In the genomic region with DNA sequence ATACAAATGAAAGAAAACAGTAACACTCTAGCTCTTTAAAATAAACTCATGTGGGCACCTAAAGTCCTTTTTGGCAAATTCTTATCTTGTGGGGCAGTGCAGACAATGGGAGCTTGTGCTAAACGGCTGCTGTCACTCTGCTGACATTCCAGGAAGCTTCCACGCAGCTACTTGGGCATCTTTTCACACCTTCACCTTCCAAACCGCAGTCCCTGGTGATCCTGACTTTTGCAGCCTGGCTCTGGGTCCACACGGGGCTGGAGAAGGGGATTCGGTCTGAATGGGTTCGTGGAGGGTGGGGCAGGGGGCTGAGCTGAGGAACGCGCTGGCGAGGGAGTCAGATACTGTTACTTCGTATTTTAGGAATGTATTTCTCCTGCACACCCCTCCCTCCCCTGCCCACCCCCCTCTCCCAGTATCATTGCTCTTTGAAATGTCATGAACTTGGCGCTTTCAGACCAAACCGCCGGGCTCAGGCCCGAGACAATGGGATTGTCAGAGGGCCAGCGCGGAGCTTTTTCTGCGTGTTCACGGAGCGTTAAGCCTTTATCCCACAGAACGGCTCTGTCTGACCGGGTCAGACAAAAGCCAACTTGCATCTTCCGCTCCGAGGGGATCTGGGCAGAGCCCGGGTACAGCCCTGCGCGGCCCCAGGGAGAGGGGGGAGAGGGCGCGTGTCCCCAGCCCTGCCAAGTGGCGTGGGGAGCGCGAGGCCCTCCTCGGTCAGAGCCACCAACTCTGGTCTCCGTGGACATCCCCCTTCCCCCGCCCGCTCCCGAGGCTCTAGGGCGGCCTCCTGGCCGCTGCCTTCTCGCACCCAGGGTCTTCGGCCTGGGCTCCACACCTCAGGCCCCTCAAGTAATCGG, we compare ENCODE assay signal across 14 cellular contexts.
DNase-seq lines count a peak whose midpoint lies in the region; TF ChIP-seq lines count a peak whose summit lies in the region.
"Had no signal": no experiment of that assay in that cellular context is flagged by ENCODE, and none has a peak within 500 bp of the region (broad histone marks: within the 10 kb centered on the region; RNA-seq: fewer than 3 reads in every experiment).

No MANE protein-coding gene starts in this region.

- H2BK5ac ChIP-seq in mesenchymal stem cell (ENCODE audit: low read depth, low read length, poor library complexity, severe bottlenecking), result no peak overlapping the region

- H3K23ac ChIP-seq in mesenchymal stem cell (ENCODE audit: low read length in 2 of 2), result no peak overlapping the region

- H2BK15ac ChIP-seq in mesenchymal stem cell (ENCODE audit: low read depth, poor library complexity, severe bottlenecking), result no peak overlapping the region

- H2BK12ac ChIP-seq in mesenchymal stem cell (ENCODE audit: low read length in 2 of 2), result no peak overlapping the region

- DNase-seq in NCI-H1417 (lab: John Stamatoyannopoulos, UW) (peak in 2 of 3 experiments; percentile 31 to 53), NCI-H1417 treated with DMSO at 0.1 percent for 48 hours (lab: John Stamatoyannopoulos, UW) (no peak), cerebellum (ENCODE audit: low spot score) (peak; percentile 42), mesenchymal stem cell (no peak), NCI-H2227 (lab: John Stamatoyannopoulos, UW; ENCODE audit: unreplicated experiment) (no peak), NCI-H1048 (lab: John Stamatoyannopoulos, UW) (no peak), glutamatergic neuron (no peak)
- DNase-seq: 8988T; activated CD8-positive, alpha-beta T cell treated with anti-CD3 and anti-CD28 coated beads, Interleukin-2, amount 10 ng/mL, durations not matched to agents 7 days and 5 days; activated naive CD8-positive, alpha-beta T cell treated with anti-CD3 and anti-CD28 coated beads, Interleukin-2, amount 50 U/mL, for 24 hours; stimulated activated CD8-positive, alpha-beta memory T cell treated with anti-CD3 and anti-CD28 coated beads, Interleukin-4, amount 100 ng/mL, for 48 hours had no signal

- H4K8ac ChIP-seq in mesenchymal stem cell (ENCODE audit: low read length), result no peak overlapping the region

- no peaks in the 10 kb centered on the region for H3K9me3 ChIP-seq in mesenchymal stem cell (ENCODE audit: control insufficient read depth, low read length)
- H3K9me3 ChIP-seq in stomach smooth muscle (ENCODE audit: control insufficient read depth in 2 of 2, low read length in 2 of 2), result peaks cover 0 to under 1% of the 10 kb centered on the region in 2 donors
- H3K9me3 ChIP-seq: right lobe of liver had no signal

- TF ChIP-seq CTCF in glutamatergic neuron (IDR thresholded peaks at IDR 0.05; ENCODE audit: partially characterized antibody, unreplicated experiment), result no peak

- no peaks in the 10 kb centered on the region for H3K36me3 ChIP-seq in mesenchymal stem cell (ENCODE audit: control insufficient read depth in 1 of 2, insufficient read depth in 2 of 2, low read depth in 1 of 2, low read length in 2 of 2)
- H3K36me3 ChIP-seq in stomach smooth muscle (ENCODE audit: control insufficient read depth in 2 of 2, insufficient read depth in 2 of 2, low read length in 2 of 2), result no peaks in the 10 kb centered on the region
- H3K36me3 ChIP-seq: right lobe of liver had no signal

- no peaks in the 10 kb centered on the region for H3K79me1 ChIP-seq in mesenchymal stem cell (replicated peaks; ENCODE audit: low read length, poor library complexity, severe bottlenecking)

- peak overlapping the region; percentile 55 for H3K4me2 ChIP-seq in mesenchymal stem cell (ENCODE audit: low read length, poor library complexity, severe bottlenecking)

- 4% methylated on average over 39 of the region's 41 CpGs for WGBS in mesenchymal stem cell

- peak overlapping the region; percentile 49 to 66 for H3K4me3 ChIP-seq in mesenchymal stem cell (ENCODE audit: insufficient read depth in 1 of 2, low read depth in 1 of 2, low read length in 2 of 2)
- H3K4me3 ChIP-seq in stomach smooth muscle (ENCODE audit: low read length in 2 of 2), result peak overlapping the region; percentile 56 to 64

- H3K4me3 Mint-ChIP-seq in glutamatergic neuron (ENCODE audit: unreplicated experiment), result no peak overlapping the region
- H3K4me3 Mint-ChIP-seq: activated CD8-positive, alpha-beta T cell treated with anti-CD3 and anti-CD28 coated beads, Interleukin-2, amount 10 ng/mL, durations not matched to agents 7 days and 5 days had no signal

- H3K27me3 Mint-ChIP-seq in glutamatergic neuron (ENCODE audit: unreplicated experiment), result peaks cover 18% of the 10 kb centered on the region

- no peak overlapping the region for H2BK120ac ChIP-seq in mesenchymal stem cell (ENCODE audit: low read depth, low read length)

- H2AFZ ChIP-seq in mesenchymal stem cell (ENCODE audit: low read depth, low read length), result no peak overlapping the region

- H3K36me3 Mint-ChIP-seq in glutamatergic neuron (ENCODE audit: unreplicated experiment), result peaks cover 4% of the 10 kb centered on the region

- H3K14ac ChIP-seq in mesenchymal stem cell (ENCODE audit: low read length in 2 of 2), result no peak overlapping the region

- H3K4me1 ChIP-seq in mesenchymal stem cell (ENCODE audit: control insufficient read depth, insufficient read depth, low read depth, low read length) (peaks cover 27% of the 10 kb centered on the region), stomach smooth muscle (ENCODE audit: control insufficient read depth, insufficient read depth, low read length) (peaks cover 27% of the 10 kb centered on the region)

- H3K27me3 ChIP-seq in mesenchymal stem cell (ENCODE audit: control insufficient read depth in 1 of 2, insufficient read depth in 1 of 2, low read length in 2 of 2) (peaks cover 91 to 93% of the 10 kb centered on the region in 2 experiments), stomach smooth muscle (ENCODE audit: control insufficient read depth in 1 of 2, insufficient read depth in 2 of 2, low read length in 2 of 2) (peaks cover 75 to 87% of the 10 kb centered on the region in 2 donors)

- no peak overlapping the region for H2AK5ac ChIP-seq in mesenchymal stem cell (ENCODE audit: low read length, severe bottlenecking)

- H3K18ac ChIP-seq in mesenchymal stem cell (ENCODE audit: low read depth in 1 of 2, low read length in 2 of 2), result no peak overlapping the region

- peaks cover 16% of the 10 kb centered on the region for H3K9me3 Mint-ChIP-seq in glutamatergic neuron (ENCODE audit: unreplicated experiment)
- H3K9me3 Mint-ChIP-seq: activated naive CD8-positive, alpha-beta T cell treated with anti-CD3 and anti-CD28 coated beads, Interleukin-2, amount 50 U/mL, for 24 hours had no signal

- H3K27ac Mint-ChIP-seq in glutamatergic neuron (ENCODE audit: unreplicated experiment), result no peak overlapping the region
- H3K27ac Mint-ChIP-seq: activated CD8-positive, alpha-beta T cell treated with anti-CD3 and anti-CD28 coated beads, Interleukin-2, amount 10 ng/mL, durations not matched to agents 7 days and 5 days; activated naive CD8-positive, alpha-beta T cell treated with anti-CD3 and anti-CD28 coated beads, Interleukin-2, amount 50 U/mL, for 24 hours had no signal

- H4K91ac ChIP-seq in mesenchymal stem cell (ENCODE audit: low read length), result no peak overlapping the region

- no peaks in the 10 kb centered on the region for H3K4me1 Mint-ChIP-seq in glutamatergic neuron (ENCODE audit: low read depth, unreplicated experiment)

- no peak overlapping the region for H3K9ac ChIP-seq in mesenchymal stem cell (ENCODE audit: low read length)
- H3K9ac ChIP-seq in stomach smooth muscle (ENCODE audit: low read length in 2 of 2), result no peak overlapping the region

- no peak overlapping the region for H3K4ac ChIP-seq in mesenchymal stem cell (ENCODE audit: low read depth in 1 of 2, low read length in 2 of 2)

- H3K27ac ChIP-seq in mesenchymal stem cell (ENCODE audit: low read length, poor library complexity, severe bottlenecking) (no peak overlapping the region), stomach smooth muscle (ENCODE audit: low read length) (no peak overlapping the region)
- H3K27ac ChIP-seq: epithelial cell of prostate, right lobe of liver had no signal

Comparison
In these comparisons a context has a peak if more than half of its experiments do, and no peak if none do; other contexts are left out.
1. DNase-seq: peak in NCI-H1417 (2 of 3) and cerebellum (single experiment); none in NCI-H1417 treated with DMSO at 0.1 percent for 48 hours (single experiment), mesenchymal stem cell (single experiment), NCI-H2227 (single experiment), NCI-H1048 (single experiment) and glutamatergic neuron (single experiment).